Comparison of ENCODE assay signal across 8 cellular contexts in genomic region chr4:64713256-64713840, GRCh38.
DNase-seq lines count a peak whose midpoint lies in the region; ATAC-seq, FAIRE-seq and TF ChIP-seq lines count a peak whose summit lies in the region.

No MANE protein-coding gene starts in this region.

- TF ChIP-seq CTCF in glutamatergic neuron (IDR thresholded peaks at IDR 0.05; ENCODE audit: partially characterized antibody, unreplicated experiment), result peak; percentile 79

- H3K9me3 Mint-ChIP-seq in glutamatergic neuron (ENCODE audit: unreplicated experiment), result no peaks in the 10 kb centered on the region
- H3K9me3 Mint-ChIP-seq in stimulated activated memory B cell treated with anti-CD40 and anti-IgM and Interleukin-4, amounts not matched to agents 10 μg/mL and 1 μg/mL and 100 μg/mL, for 72 hours, result no peaks in the 10 kb centered on the region

- DNase-seq in AG08395 (ENCODE audit: low spot score) (peak; percentile 2), GM18507 (ENCODE audit: extremely low spot score, insufficient read length, low read depth) (no peak), RCC 7860 (ENCODE audit: low spot score) (peak; percentile 23), glutamatergic neuron (no peak), NCI-H2196 treated with DMSO at 0.1 percent for 48 hours (lab: John Stamatoyannopoulos, UW; ENCODE audit: unreplicated experiment) (no peak)
- no peak for DNase-seq in activated effector memory CD4-positive, alpha-beta T cell treated with anti-CD3 and anti-CD28 coated beads, Interleukin-2, amount 50 U/mL, for 16 hours

- peak overlapping the region; percentile 57 for H3K27ac Mint-ChIP-seq in glutamatergic neuron (ENCODE audit: unreplicated experiment)
- no peak overlapping the region for H3K27ac Mint-ChIP-seq in stimulated activated memory B cell treated with anti-CD40 and anti-IgM and Interleukin-4, amounts not matched to agents 10 μg/mL and 1 μg/mL and 100 μg/mL, for 72 hours

- FAIRE-seq in GM18507 (lab: Jason Lieb, UNC) (peak; percentile 73), RCC 7860 (lab: Jason Lieb, UNC) (peak; percentile 48)

- peaks cover 1% of the 10 kb centered on the region for H3K27me3 Mint-ChIP-seq in glutamatergic neuron (ENCODE audit: unreplicated experiment)
- no peaks in the 10 kb centered on the region for H3K27me3 Mint-ChIP-seq in stimulated activated memory B cell treated with anti-CD40 and anti-IgM and Interleukin-4, amounts not matched to agents 10 μg/mL and 1 μg/mL and 100 μg/mL, for 72 hours

- H3K4me1 Mint-ChIP-seq in glutamatergic neuron (ENCODE audit: low read depth, unreplicated experiment), result peaks cover 16% of the 10 kb centered on the region
- H3K4me1 Mint-ChIP-seq in stimulated activated memory B cell treated with anti-CD40 and anti-IgM and Interleukin-4, amounts not matched to agents 10 μg/mL and 1 μg/mL and 100 μg/mL, for 72 hours, result no peaks in the 10 kb centered on the region

- peak; percentile 75 for ATAC-seq in HG03139 (IDR thresholded peaks at IDR 0.05; ENCODE audit: unreplicated experiment)
- ATAC-seq in stimulated activated memory B cell treated with anti-CD40 and anti-IgM and Interleukin-4, amounts not matched to agents 10 μg/mL and 1 μg/mL and 100 μg/mL, for 72 hours, result no peak

- no peak overlapping the region for H3K4me3 Mint-ChIP-seq in glutamatergic neuron (ENCODE audit: unreplicated experiment)
- H3K4me3 Mint-ChIP-seq in stimulated activated memory B cell treated with anti-CD40 and anti-IgM and Interleukin-4, amounts not matched to agents 10 μg/mL and 1 μg/mL and 100 μg/mL, for 72 hours, result no peak overlapping the region

- H3K36me3 Mint-ChIP-seq in glutamatergic neuron (ENCODE audit: unreplicated experiment), result no peaks in the 10 kb centered on the region
- no peaks in the 10 kb centered on the region for H3K36me3 Mint-ChIP-seq in stimulated activated memory B cell treated with anti-CD40 and anti-IgM and Interleukin-4, amounts not matched to agents 10 μg/mL and 1 μg/mL and 100 μg/mL, for 72 hours

Comparison
In these comparisons a context has a peak if more than half of its experiments do, and no peak if none do; other contexts are left out.
1. DNase-seq: peak in AG08395 (single experiment) and RCC 7860 (single experiment); none in GM18507 (single experiment), glutamatergic neuron (single experiment), activated effector memory CD4-positive, alpha-beta T cell treated with anti-CD3 and anti-CD28 coated beads, Interleukin-2, amount 50 U/mL, for 16 hours (single experiment) and NCI-H2196 treated with DMSO at 0.1 percent for 48 hours (single experiment).